7 cellular contexts compared by ENCODE assay signal in the genomic region with DNA sequence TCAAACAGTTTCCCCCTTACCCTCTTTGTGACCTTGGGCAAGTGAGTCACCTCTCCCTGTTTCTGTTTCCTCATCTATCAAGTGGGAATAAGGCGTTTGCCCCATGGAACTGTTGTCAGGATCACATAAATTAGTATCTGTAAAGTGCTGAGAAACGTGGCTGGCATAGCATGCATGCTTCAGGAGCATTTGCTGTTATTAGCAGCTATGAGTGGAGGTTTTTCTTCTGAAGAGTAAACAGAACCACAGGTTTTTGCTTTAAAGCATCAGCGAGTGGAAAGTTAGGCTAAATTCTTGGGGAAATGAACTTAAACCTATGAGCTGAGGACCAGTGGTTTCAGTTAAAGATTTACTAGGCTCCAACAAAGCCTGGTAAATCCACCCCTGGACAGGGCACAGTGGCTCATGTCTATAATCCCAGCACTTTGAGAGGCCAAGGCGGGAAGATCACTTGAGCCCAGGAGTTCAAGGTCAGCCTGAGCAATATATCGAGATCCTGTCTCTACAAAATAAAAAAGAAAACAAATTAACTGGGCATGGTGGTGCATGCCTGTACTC. TPM values are rescaled to one million over a fixed set of nuclear protein-coding genes. Genes with fewer than 3 reads are reported as not detected.
DNase-seq lines count a peak whose midpoint lies in the region; ATAC-seq, FAIRE-seq and TF ChIP-seq lines count a peak whose summit lies in the region.
"Not testable (repeated sequence)": the region's sequence is repeated elsewhere in the genome, so short reads cannot be mapped to it uniquely, and the experiment has no call there.
"Had no signal": no experiment of that assay in that cellular context is flagged by ENCODE, and none has a peak within 500 bp of the region (broad histone marks: within the 10 kb centered on the region; RNA-seq: fewer than 3 reads in every experiment).

No MANE protein-coding gene starts in this region.

- CTCF ChIA-PET in A549 (lab: Yijun Ruan, JAX); endothelial cell of umbilical vein (lab: Charles Lee); HepG2 (lab: Yijun Ruan, JAX; ENCODE audit: low intra/inter-chr PET ratio, low total read pairs): not testable (repeated sequence)

- H4K20me1 ChIP-seq in endothelial cell of umbilical vein (replicated peaks; ENCODE audit: control insufficient read depth, extremely low read depth, insufficient read depth, low read length); HepG2 (ENCODE audit: insufficient read depth, low read length): not testable (repeated sequence)

- not testable (repeated sequence) for H3K9me1 ChIP-seq in endothelial cell of umbilical vein (replicated peaks; ENCODE audit: control insufficient read depth, extremely low read depth, insufficient read depth, low read length)

- TF ChIP-seq RAD21 in A549 (conservative IDR thresholded peaks at IDR 0.05 in 1 of 2, IDR thresholded peaks at IDR 0.05 in 1 of 2); HepG2 (CRISPR knock-in tag; IDR thresholded peaks at IDR 0.05): not testable (repeated sequence)

- DNase-seq in A549 (ENCODE audit: low read depth in 1 of 2, low spot score in 1 of 2); endothelial cell of umbilical vein (ENCODE audit: low read depth, low spot score); left colon; HepG2 (ENCODE audit: low spot score); mucosa of descending colon: not testable (repeated sequence)
- peak; percentile 5 for DNase-seq in posterior vena cava (ENCODE audit: low spot score)

- FAIRE-seq in A549 (lab: Jason Lieb, UNC) (peak; percentile 91), endothelial cell of umbilical vein (lab: Jason Lieb, UNC) (peak; percentile 28), HepG2 (lab: Jason Lieb, UNC) (peak; percentile 96)

- peak overlapping the region; percentile 63; the same call in 2 of the 3 replicates for H3K4me2 ChIP-seq in A549
- not testable (repeated sequence) for H3K4me2 ChIP-seq in endothelial cell of umbilical vein (ENCODE audit: insufficient read depth, low read length); HepG2 (ENCODE audit: low read depth, low read length)

- not testable (repeated sequence) for TF ChIP-seq EP300 in A549 (IDR thresholded peaks at IDR 0.05); HepG2 (IDR thresholded peaks at IDR 0.05; ENCODE audit: low read depth in 2 of 2, low read length in 2 of 2); HepG2 (CRISPR knock-in tag; IDR thresholded peaks at IDR 0.05; ENCODE audit: borderline replicate concordance)

- H3K27ac ChIP-seq in A549; endothelial cell of umbilical vein (ENCODE audit: insufficient read depth, low read depth, low read length): not testable (repeated sequence)
- H3K27ac ChIP-seq in HepG2 (ENCODE audit: extremely low read length, insufficient read depth, low read length) = peak overlapping the region; percentile 65

- not testable (repeated sequence) for H3K9me3 ChIP-seq in A549; endothelial cell of umbilical vein (replicated peaks; ENCODE audit: control insufficient read depth, insufficient read depth, low read length); HepG2 (ENCODE audit: low read length); mucosa of descending colon

- POLR2A ChIA-PET in A549 (lab: Yijun Ruan, JAX); endothelial cell of umbilical vein (lab: Charles Lee); HepG2 (lab: Yijun Ruan, JAX): not testable (repeated sequence)

- WGBS in A549 (ENCODE audit: missing lambda C conversion rate) = 10% methylated on average over 4 of the region's 5 CpGs
- WGBS in HepG2 (ENCODE audit: low lambda C conversion rate) = 0% methylated on average over 3 of the region's 5 CpGs

- H3K4me1 ChIP-seq in A549 (peaks cover 15% of the 10 kb centered on the region), HepG2 (ENCODE audit: insufficient read depth, low read length) (peaks cover 26% of the 10 kb centered on the region)
- H3K4me1 ChIP-seq in endothelial cell of umbilical vein (ENCODE audit: control insufficient read depth, extremely low read depth, insufficient read depth, low read length); mucosa of descending colon (ENCODE audit: low read depth): not testable (repeated sequence)

- intact Hi-C loops in endothelial cell of umbilical vein (cut with micrococcal nuclease); left colon (cut with DNase I, micrococcal nuclease); HepG2 (cut with micrococcal nuclease; ENCODE audit: unreplicated experiment); mucosa of descending colon (cut with DNase I, micrococcal nuclease); posterior vena cava (cut with DNase I): not testable (repeated sequence)

- dilution Hi-C loops in endothelial cell of umbilical vein (cut with MboI; ENCODE audit: extremely low pct_ligation_motif_present, low sequenced_read_pairs) = not testable (repeated sequence)

- in situ Hi-C loops in HepG2 (cut with HindIII; ENCODE audit: extremely low pct_ligation_motif_present, low pct_unique_long_range_greater_than_20kb) = not testable (repeated sequence)

- not testable (repeated sequence) for H3K27me3 ChIP-seq in endothelial cell of umbilical vein (ENCODE audit: control insufficient read depth in 2 of 2, insufficient read depth in 2 of 2, low read length in 2 of 2); HepG2 (ENCODE audit: control insufficient read depth in 1 of 2, insufficient read depth in 2 of 2, low read length in 2 of 2)

- H3K4me3 ChIP-seq in A549; endothelial cell of umbilical vein (replicated peaks in 1 of 3; ENCODE audit: insufficient read depth in 1 of 3, low read depth in 1 of 3, low read length in 3 of 3); HepG2 (replicated peaks in 1 of 3; ENCODE audit: insufficient read depth in 1 of 3, low read depth in 2 of 3, low read length in 3 of 3); mucosa of descending colon: not testable (repeated sequence)

- H3K79me2 ChIP-seq in endothelial cell of umbilical vein (ENCODE audit: control insufficient read depth, insufficient read depth, low read length); HepG2 (ENCODE audit: insufficient read depth, low read length): not testable (repeated sequence)

- TF ChIP-seq POLR2A in A549 (IDR thresholded peaks at IDR 0.05; ENCODE audit: low read length); endothelial cell of umbilical vein (IDR thresholded peaks at IDR 0.05; ENCODE audit: low read depth, low read length); HepG2 (IDR thresholded peaks at IDR 0.05; ENCODE audit: insufficient read depth in 1 of 2, low read depth in 2 of 2, low read length in 2 of 2): not testable (repeated sequence)

- not testable (repeated sequence) for H3K9ac ChIP-seq in endothelial cell of umbilical vein (replicated peaks; ENCODE audit: extremely low read depth, insufficient read depth, low read length); HepG2 (ENCODE audit: insufficient read depth, low read depth, low read length)

- not testable (repeated sequence) for TF ChIP-seq CTCF in A549 (IDR thresholded peaks at IDR 0.05); endothelial cell of umbilical vein (IDR thresholded peaks at IDR 0.05; ENCODE audit: extremely low read depth in 1 of 2, insufficient read depth in 1 of 2, low read depth in 1 of 2, low read length in 2 of 2); HepG2 (CRISPR knock-in tag; IDR thresholded peaks at IDR 0.05); mucosa of descending colon (IDR thresholded peaks at IDR 0.05)

- H2AFZ ChIP-seq in endothelial cell of umbilical vein (ENCODE audit: low read depth, low read length); HepG2 (ENCODE audit: low read length): not testable (repeated sequence)

- H3K36me3 ChIP-seq in endothelial cell of umbilical vein (ENCODE audit: control insufficient read depth in 2 of 2, extremely low read depth in 1 of 2, insufficient read depth in 2 of 2, low read length in 2 of 2); HepG2 (replicated peaks in 1 of 2; ENCODE audit: control insufficient read depth in 1 of 2, insufficient read depth in 2 of 2, low read length in 2 of 2); mucosa of descending colon (ENCODE audit: low read depth): not testable (repeated sequence)

- ATAC-seq in A549 (peak in 1 of 2 experiments; percentile 45; a peak in 3 of 6 replicates), left colon (peak; percentile 15), HepG2 (peak; percentile 90), mucosa of descending colon (peak; percentile 19)

- not testable (repeated sequence) for BruUV-seq in endothelial cell of umbilical vein (replicated peaks; lab: Mats Ljungman, UMichigan); HepG2 (replicated peaks; lab: Mats Ljungman, UMichigan)

RNA-seq across cellular contexts. Expression of gene FCGBP, which starts 30.8 kb away (rescaled TPM):
- polyA plus RNA-seq in A549 (2011; rRNA removed) = 1.4 and 2.8 TPM in 2 replicates
- polyA plus RNA-seq in A549 (2012; cell fraction: cytosol; rRNA removed) = 0.66 and 0.70 TPM in 2 replicates
- polyA plus RNA-seq in A549 (2012; cell fraction: nucleus; rRNA removed) = 3.4 and 4.9 TPM in 2 replicates
- 0.61 to 0.74 TPM (median 0.62 TPM) in 3 replicates for polyA plus RNA-seq in A549 (2017; fragmentation: RNase III; extraction: RNeasy Plus Mini Kit Qiagen cat#74134 plus additional on column Dnase treatment)
- polyA minus RNA-seq in A549 (2011; rRNA and poly(A)+ RNA removed) = 12.8 and 17.6 TPM in 2 replicates
- not detected in 2 replicates for total RNA-seq in endothelial cell of umbilical vein
- polyA plus RNA-seq in endothelial cell of umbilical vein = 0.01 and 0.03 TPM in 2 replicates
- polyA plus RNA-seq in endothelial cell of umbilical vein (2011; cell fraction: cytosol; rRNA removed) = 0.01 TPM in 2 replicates
- 0.07 and 0.18 TPM in 2 replicates for polyA plus RNA-seq in endothelial cell of umbilical vein (2011; cell fraction: nucleus; rRNA removed)
- 0.01 and 0.16 TPM in 2 replicates for polyA plus RNA-seq in endothelial cell of umbilical vein (2012)
- not detected in 2 replicates for polyA minus RNA-seq in endothelial cell of umbilical vein
- 1.9 TPM for polyA minus RNA-seq in endothelial cell of umbilical vein (2011; cell fraction: cytosol; rRNA and poly(A)+ RNA removed)
- 0.10 TPM in 1 of 2 replicates, not detected in the other for polyA minus RNA-seq in endothelial cell of umbilical vein (2011; cell fraction: nucleus; rRNA and poly(A)+ RNA removed)
- total RNA-seq in left colon = 1,000 to 10,000 TPM; 6,411 to 6,996 TPM
- total RNA-seq in HepG2 (2016; rRNA removed; fragmentation: Illumina TruSeq; extraction: Trizol) = 7.0 and 7.2 TPM in 2 replicates
- total RNA-seq in HepG2 (2016; cell fraction: cytosol; rRNA removed; fragmentation: Illumina TruSeq; extraction: Trizol; ENCODE audit: low read depth) = 1.8 and 1.9 TPM in 2 replicates
- 4.6 and 6.9 TPM in 2 replicates for total RNA-seq in HepG2 (2016; cell fraction: insoluble cytoplasmic fraction; rRNA removed; fragmentation: Illumina TruSeq; extraction: Trizol)
- total RNA-seq in HepG2 (2016; cell fraction: membrane; rRNA removed; fragmentation: Illumina TruSeq; extraction: Trizol) = 2.4 and 3.0 TPM in 2 replicates
- 8.3 and 8.8 TPM in 2 replicates for total RNA-seq in HepG2 (2016; cell fraction: nucleus; rRNA removed; fragmentation: Illumina TruSeq; extraction: Trizol)
- 1.3 and 2.4 TPM in 2 replicates for polyA plus RNA-seq in HepG2 (2011; rRNA removed)
- 1.5 and 2.4 TPM in 2 replicates for polyA plus RNA-seq in HepG2 (2011; cell fraction: cytosol; rRNA removed)
- 5.0 and 8.4 TPM in 2 replicates for polyA plus RNA-seq in HepG2 (2011; cell fraction: nucleus; rRNA removed)
- 3.0 and 7.8 TPM in 2 replicates for polyA plus RNA-seq in HepG2 (2012)
- polyA plus RNA-seq in HepG2 (2016; cell fraction: cytosol; fragmentation: Illumina TruSeq; extraction: Trizol; ENCODE audit: low read depth) = 0.46 and 0.49 TPM in 2 replicates
- polyA plus RNA-seq in HepG2 (2016; cell fraction: insoluble cytoplasmic fraction; fragmentation: Illumina TruSeq; extraction: Trizol; ENCODE audit: low read depth) = 4.1 and 5.1 TPM in 2 replicates
- 0.69 and 0.85 TPM in 2 replicates for polyA plus RNA-seq in HepG2 (2016; cell fraction: membrane; fragmentation: Illumina TruSeq; extraction: Trizol; ENCODE audit: low read depth)
- polyA plus RNA-seq in HepG2 (2016; cell fraction: nucleus; fragmentation: Illumina TruSeq; extraction: Trizol; ENCODE audit: insufficient read depth, low read depth) = 7.5 and 8.1 TPM in 2 replicates
- polyA minus RNA-seq in HepG2 (2011; rRNA and poly(A)+ RNA removed; ENCODE audit: low replicate concordance) = 0.49 and 29.4 TPM in 2 replicates
- 4.5 and 5.8 TPM in 2 replicates for polyA minus RNA-seq in HepG2 (2011; cell fraction: cytosol; rRNA and poly(A)+ RNA removed)
- 8.8 and 9.8 TPM in 2 replicates for polyA minus RNA-seq in HepG2 (2011; cell fraction: nucleus; rRNA and poly(A)+ RNA removed)
- total RNA-seq in mucosa of descending colon = 1,000 to 10,000 TPM; 1,609 to 4,808 (median 4,422) TPM
- 10 to 100 TPM; 42.1 to 98.8 TPM for total RNA-seq in posterior vena cava
- total RNA-seq: A172 had no signal

RNA-seq across cellular contexts. Expression of gene FBL, which starts 57.4 kb away (rescaled TPM):
- polyA plus RNA-seq in A549 (2011; rRNA removed) (716 and 970 TPM in 2 replicates), A549 (2017; fragmentation: RNase III; extraction: RNeasy Plus Mini Kit Qiagen cat#74134 plus additional on column Dnase treatment) (1,011 to 1,141 TPM (median 1,077 TPM) in 3 replicates), endothelial cell of umbilical vein (407 and 473 TPM in 2 replicates), HepG2 (2011; rRNA removed) (408 and 468 TPM in 2 replicates)
- 1,482 and 1,602 TPM in 2 replicates for polyA plus RNA-seq in A549 (2012; cell fraction: cytosol; rRNA removed)
- polyA plus RNA-seq in A549 (2012; cell fraction: nucleus; rRNA removed) = 1,051 and 1,057 TPM in 2 replicates
- polyA minus RNA-seq in A549 (2011; rRNA and poly(A)+ RNA removed) = 1,036 and 1,137 TPM in 2 replicates
- total RNA-seq in endothelial cell of umbilical vein (271 and 277 TPM in 2 replicates), left colon (100 to 1,000 TPM; 128 to 166 TPM), HepG2 (2016; rRNA removed; fragmentation: Illumina TruSeq; extraction: Trizol) (153 and 235 TPM in 2 replicates), mucosa of descending colon (100 to 1,000 TPM; 126 to 200 (median 155) TPM), posterior vena cava (100 to 1,000 TPM in 1 of 2 donors, 10 to 100 TPM in 1; 94.1 to 121 TPM)
- polyA plus RNA-seq in endothelial cell of umbilical vein (2011; cell fraction: cytosol; rRNA removed) = 479 and 595 TPM in 2 replicates
- 179 and 219 TPM in 2 replicates for polyA plus RNA-seq in endothelial cell of umbilical vein (2011; cell fraction: nucleus; rRNA removed)
- 315 and 347 TPM in 2 replicates for polyA plus RNA-seq in endothelial cell of umbilical vein (2012)
- 390 and 441 TPM in 2 replicates for polyA minus RNA-seq in endothelial cell of umbilical vein
- 218 TPM for polyA minus RNA-seq in endothelial cell of umbilical vein (2011; cell fraction: cytosol; rRNA and poly(A)+ RNA removed)
- polyA minus RNA-seq in endothelial cell of umbilical vein (2011; cell fraction: nucleus; rRNA and poly(A)+ RNA removed) = 32.2 and 33.4 TPM in 2 replicates
- total RNA-seq in HepG2 (2016; cell fraction: cytosol; rRNA removed; fragmentation: Illumina TruSeq; extraction: Trizol; ENCODE audit: low read depth) = 97.6 and 118 TPM in 2 replicates
- total RNA-seq in HepG2 (2016; cell fraction: insoluble cytoplasmic fraction; rRNA removed; fragmentation: Illumina TruSeq; extraction: Trizol) = 156 and 237 TPM in 2 replicates
- 195 and 220 TPM in 2 replicates for total RNA-seq in HepG2 (2016; cell fraction: membrane; rRNA removed; fragmentation: Illumina TruSeq; extraction: Trizol)
- 85.6 and 92.5 TPM in 2 replicates for total RNA-seq in HepG2 (2016; cell fraction: nucleus; rRNA removed; fragmentation: Illumina TruSeq; extraction: Trizol)
- polyA plus RNA-seq in HepG2 (2011; cell fraction: cytosol; rRNA removed) = 399 and 528 TPM in 2 replicates
- 142 and 169 TPM in 2 replicates for polyA plus RNA-seq in HepG2 (2011; cell fraction: nucleus; rRNA removed)
- 311 and 349 TPM in 2 replicates for polyA plus RNA-seq in HepG2 (2012)
- 376 and 452 TPM in 2 replicates for polyA plus RNA-seq in HepG2 (2016; cell fraction: cytosol; fragmentation: Illumina TruSeq; extraction: Trizol; ENCODE audit: low read depth)
- 420 and 553 TPM in 2 replicates for polyA plus RNA-seq in HepG2 (2016; cell fraction: insoluble cytoplasmic fraction; fragmentation: Illumina TruSeq; extraction: Trizol; ENCODE audit: low read depth)
- 376 and 422 TPM in 2 replicates for polyA plus RNA-seq in HepG2 (2016; cell fraction: membrane; fragmentation: Illumina TruSeq; extraction: Trizol; ENCODE audit: low read depth)
- 243 and 256 TPM in 2 replicates for polyA plus RNA-seq in HepG2 (2016; cell fraction: nucleus; fragmentation: Illumina TruSeq; extraction: Trizol; ENCODE audit: insufficient read depth, low read depth)
- 543 and 868 TPM in 2 replicates for polyA minus RNA-seq in HepG2 (2011; rRNA and poly(A)+ RNA removed; ENCODE audit: low replicate concordance)
- 96.2 and 102 TPM in 2 replicates for polyA minus RNA-seq in HepG2 (2011; cell fraction: cytosol; rRNA and poly(A)+ RNA removed)
- 21.2 and 34.9 TPM in 2 replicates for polyA minus RNA-seq in HepG2 (2011; cell fraction: nucleus; rRNA and poly(A)+ RNA removed)

Comparison
In these comparisons a context has a peak if more than half of its experiments do, and no peak if none do; other contexts are left out.
1. RNA of gene FCGBP, which starts 30.8 kb away (total RNA-seq): 6,411 to 6,996 TPM in left colon and 1,609 to 4,808 TPM in mucosa of descending colon; 42.1 to 98.8 TPM in posterior vena cava, 1.8 to 8.8 TPM in HepG2 and not detected in endothelial cell of umbilical vein; every median in the first group is over 10 times any median in the second.